In the genomic region with DNA sequence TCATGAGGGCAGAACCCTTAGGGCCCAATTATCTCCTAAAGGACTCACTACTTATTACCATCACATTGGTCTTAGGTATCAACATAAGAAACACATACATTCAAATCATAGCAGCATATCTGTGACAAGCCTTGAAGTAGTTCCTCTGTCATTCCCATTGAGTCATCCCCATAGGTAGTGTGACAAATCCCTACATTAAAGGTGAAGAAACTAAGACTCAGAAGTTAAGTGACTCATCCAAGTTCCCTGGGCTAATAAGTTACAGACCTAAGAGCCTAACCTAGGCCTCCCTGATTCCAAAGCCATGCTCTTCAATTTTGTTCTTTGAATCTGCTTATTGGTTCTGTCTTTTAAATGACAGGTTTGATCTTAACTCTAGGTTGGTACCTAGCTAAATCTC, we compare ENCODE assay signal across 1 cellular context.
TF ChIP-seq lines count a peak whose summit lies in the region.

No MANE protein-coding gene starts in this region.

TF ChIP-seq in WTC11, 78 proteins besides CTCF, POLR2A, EP300 and RAD21 (continued from another document):
- TF ChIP-seq, protein P1, sequence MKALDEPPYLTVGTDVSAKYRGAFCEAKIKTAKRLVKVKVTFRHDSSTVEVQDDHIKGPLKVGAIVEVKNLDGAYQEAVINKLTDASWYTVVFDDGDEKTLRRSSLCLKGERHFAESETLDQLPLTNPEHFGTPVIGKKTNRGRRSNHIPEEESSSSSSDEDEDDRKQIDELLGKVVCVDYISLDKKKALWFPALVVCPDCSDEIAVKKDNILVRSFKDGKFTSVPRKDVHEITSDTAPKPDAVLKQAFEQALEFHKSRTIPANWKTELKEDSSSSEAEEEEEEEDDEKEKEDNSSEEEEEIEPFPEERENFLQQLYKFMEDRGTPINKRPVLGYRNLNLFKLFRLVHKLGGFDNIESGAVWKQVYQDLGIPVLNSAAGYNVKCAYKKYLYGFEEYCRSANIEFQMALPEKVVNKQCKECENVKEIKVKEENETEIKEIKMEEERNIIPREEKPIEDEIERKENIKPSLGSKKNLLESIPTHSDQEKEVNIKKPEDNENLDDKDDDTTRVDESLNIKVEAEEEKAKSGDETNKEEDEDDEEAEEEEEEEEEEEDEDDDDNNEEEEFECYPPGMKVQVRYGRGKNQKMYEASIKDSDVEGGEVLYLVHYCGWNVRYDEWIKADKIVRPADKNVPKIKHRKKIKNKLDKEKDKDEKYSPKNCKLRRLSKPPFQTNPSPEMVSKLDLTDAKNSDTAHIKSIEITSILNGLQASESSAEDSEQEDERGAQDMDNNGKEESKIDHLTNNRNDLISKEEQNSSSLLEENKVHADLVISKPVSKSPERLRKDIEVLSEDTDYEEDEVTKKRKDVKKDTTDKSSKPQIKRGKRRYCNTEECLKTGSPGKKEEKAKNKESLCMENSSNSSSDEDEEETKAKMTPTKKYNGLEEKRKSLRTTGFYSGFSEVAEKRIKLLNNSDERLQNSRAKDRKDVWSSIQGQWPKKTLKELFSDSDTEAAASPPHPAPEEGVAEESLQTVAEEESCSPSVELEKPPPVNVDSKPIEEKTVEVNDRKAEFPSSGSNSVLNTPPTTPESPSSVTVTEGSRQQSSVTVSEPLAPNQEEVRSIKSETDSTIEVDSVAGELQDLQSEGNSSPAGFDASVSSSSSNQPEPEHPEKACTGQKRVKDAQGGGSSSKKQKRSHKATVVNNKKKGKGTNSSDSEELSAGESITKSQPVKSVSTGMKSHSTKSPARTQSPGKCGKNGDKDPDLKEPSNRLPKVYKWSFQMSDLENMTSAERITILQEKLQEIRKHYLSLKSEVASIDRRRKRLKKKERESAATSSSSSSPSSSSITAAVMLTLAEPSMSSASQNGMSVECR (CRISPR knock-in tag; IDR thresholded peaks at IDR 0.05; ENCODE audit: borderline replicate concordance) = no peak
- TF ChIP-seq, protein P2, sequence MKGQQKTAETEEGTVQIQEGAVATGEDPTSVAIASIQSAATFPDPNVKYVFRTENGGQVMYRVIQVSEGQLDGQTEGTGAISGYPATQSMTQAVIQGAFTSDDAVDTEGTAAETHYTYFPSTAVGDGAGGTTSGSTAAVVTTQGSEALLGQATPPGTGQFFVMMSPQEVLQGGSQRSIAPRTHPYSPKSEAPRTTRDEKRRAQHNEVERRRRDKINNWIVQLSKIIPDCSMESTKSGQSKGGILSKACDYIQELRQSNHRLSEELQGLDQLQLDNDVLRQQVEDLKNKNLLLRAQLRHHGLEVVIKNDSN (CRISPR knock-in tag; IDR thresholded peaks at IDR 0.05) = no peak
- no peak for TF ChIP-seq ZNF396 (CRISPR knock-in tag; IDR thresholded peaks at IDR 0.05; ENCODE audit: borderline replicate concordance)
- TF ChIP-seq RORB (CRISPR knock-in tag; IDR thresholded peaks at IDR 0.05) = no peak
- TF ChIP-seq, protein P3, sequence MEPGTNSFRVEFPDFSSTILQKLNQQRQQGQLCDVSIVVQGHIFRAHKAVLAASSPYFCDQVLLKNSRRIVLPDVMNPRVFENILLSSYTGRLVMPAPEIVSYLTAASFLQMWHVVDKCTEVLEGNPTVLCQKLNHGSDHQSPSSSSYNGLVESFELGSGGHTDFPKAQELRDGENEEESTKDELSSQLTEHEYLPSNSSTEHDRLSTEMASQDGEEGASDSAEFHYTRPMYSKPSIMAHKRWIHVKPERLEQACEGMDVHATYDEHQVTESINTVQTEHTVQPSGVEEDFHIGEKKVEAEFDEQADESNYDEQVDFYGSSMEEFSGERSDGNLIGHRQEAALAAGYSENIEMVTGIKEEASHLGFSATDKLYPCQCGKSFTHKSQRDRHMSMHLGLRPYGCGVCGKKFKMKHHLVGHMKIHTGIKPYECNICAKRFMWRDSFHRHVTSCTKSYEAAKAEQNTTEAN (CRISPR knock-in tag; IDR thresholded peaks at IDR 0.05) = no peak
- TF ChIP-seq SP1 (CRISPR knock-in tag; conservative IDR thresholded peaks at IDR 0.05) = no peak
- TF ChIP-seq, protein P4, sequence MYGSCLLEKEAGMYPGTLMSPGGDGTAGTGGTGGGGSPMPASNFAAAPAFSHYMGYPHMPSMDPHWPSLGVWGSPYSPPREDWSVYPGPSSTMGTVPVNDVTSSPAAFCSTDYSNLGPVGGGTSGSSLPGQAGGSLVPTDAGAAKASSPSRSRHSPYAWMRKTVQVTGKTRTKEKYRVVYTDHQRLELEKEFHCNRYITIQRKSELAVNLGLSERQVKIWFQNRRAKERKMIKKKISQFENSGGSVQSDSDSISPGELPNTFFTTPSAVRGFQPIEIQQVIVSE (CRISPR knock-in tag; IDR thresholded peaks at IDR 0.05; ENCODE audit: borderline replicate concordance) = no peak
